Comparison of ENCODE assay signal across 16 cellular contexts in the genomic region with DNA sequence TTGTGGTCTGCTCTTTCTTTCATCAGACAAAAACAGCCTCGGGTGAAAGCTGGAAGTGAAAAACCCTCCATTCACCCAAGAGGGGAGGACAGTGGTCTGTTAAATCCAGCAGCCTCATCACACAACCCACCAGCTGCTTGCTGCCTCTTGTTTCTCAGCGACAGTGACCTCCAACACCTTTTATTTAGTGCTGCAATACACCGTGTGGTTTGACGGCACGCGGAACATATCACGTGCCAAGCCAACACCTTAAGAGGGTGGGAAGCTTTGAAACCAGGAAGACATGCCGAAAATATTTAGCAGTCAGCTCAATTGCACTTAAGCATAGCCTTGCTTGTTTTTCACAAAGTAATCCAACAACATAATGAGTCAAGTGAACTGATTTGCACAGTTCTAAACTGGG. TPM values are rescaled to one million over a fixed set of nuclear protein-coding genes. Genes with fewer than 3 reads are reported as not detected.
DNase-seq lines count a peak whose midpoint lies in the region; ATAC-seq and TF ChIP-seq lines count a peak whose summit lies in the region.
"Had no signal": no experiment of that assay in that cellular context is flagged by ENCODE, and none has a peak within 500 bp of the region (broad histone marks: within the 10 kb centered on the region; RNA-seq: fewer than 3 reads in every experiment).

No MANE protein-coding gene starts in this region.

- TF ChIP-seq CTCF in H9 (conservative IDR thresholded peaks at IDR 0.05) = no peak

- no peak overlapping the region for H3K56ac ChIP-seq in H9 (ENCODE audit: insufficient read length, low read depth, low read length)

- H2AK5ac ChIP-seq in H9 (ENCODE audit: insufficient read length, low read length) = no peak overlapping the region

- H3K4me1 ChIP-seq in H9 (ENCODE audit: insufficient read depth, low read length) = 0 out of 2 replicates have a peak, but pooled peaks cover 6% of the 10 kb centered on the region
- H3K4me1 ChIP-seq: uterus had no signal

- DNase-seq in H9 (no peak), NCI-H2029 (lab: John Stamatoyannopoulos, UW) (peak; percentile 48), kidney tubule cell (ENCODE audit: low spot score) (peak; percentile 70), H7 (no peak)
- DNase-seq in stimulated activated CD8-positive, alpha-beta memory T cell treated with anti-CD3 and anti-CD28 coated beads, Interleukin-12 subunit alpha, Interleukin-12 subunit beta, amount 100 ng/mL, for 4 hours (ENCODE audit: low read depth) = peak; percentile 8
- DNase-seq: activated gamma-delta T cell treated with Interleukin-2 at 50 U/mL for 16 hours; cortex of kidney; GM23248; hippocampal formation; NCI-H1105 treated with DMSO at 0.1 percent for 48 hours; RPMI8226; stimulated activated CD4-positive, alpha-beta T cell treated with anti-CD3 and anti-CD28 coated beads, Interleukin-4, amount 100 ng/mL, for 24 hours; uterus had no signal

- no peak overlapping the region for H4K5ac ChIP-seq in H9 (ENCODE audit: insufficient read length, low read depth, low read length)

- H3K27me3 ChIP-seq in H9 (ENCODE audit: insufficient read depth, low read length) (no peaks in the 10 kb centered on the region), H7 (ENCODE audit: control insufficient read depth, insufficient read depth, low read length) (no peaks in the 10 kb centered on the region)
- H3K27me3 ChIP-seq: uterus had no signal

- peaks cover 12 to 14% of the 10 kb centered on the region in 2 experiments for H3K4me1 Mint-ChIP-seq in H9

- no peak overlapping the region for H2BK12ac ChIP-seq in H9 (ENCODE audit: insufficient read length, low read depth, low read length)

- no peak overlapping the region for H2BK20ac ChIP-seq in H9 (ENCODE audit: low read depth, low read length, poor library complexity, severe bottlenecking)

- H3K36me3 Mint-ChIP-seq in H9 (ENCODE audit: insufficient read depth in 1 of 3, low read depth in 3 of 3) = no peaks in the 10 kb centered on the region

- H3K14ac ChIP-seq in H9 (ENCODE audit: insufficient read depth, low read length) = no peak overlapping the region

- no peaks in the 10 kb centered on the region for H3K79me1 ChIP-seq in H9 (ENCODE audit: insufficient read depth, low read depth, low read length, poor library complexity, severe bottlenecking)

- H2AFZ ChIP-seq in H9 (ENCODE audit: low read length) = no peak overlapping the region
- H2AFZ ChIP-seq: GM23248 had no signal

- no peak overlapping the region for H3K4me3 ChIP-seq in H7 (ENCODE audit: insufficient read depth, low read depth, low read length)
- H3K4me3 ChIP-seq: GM23248, uterus had no signal

- H2BK5ac ChIP-seq in H9 (ENCODE audit: insufficient read length, low read length) = no peak overlapping the region

- no peak overlapping the region for H4K91ac ChIP-seq in H9 (ENCODE audit: insufficient read length, low read depth, low read length)

- no peaks in the 10 kb centered on the region for H3K36me3 ChIP-seq in H7 (replicated peaks; ENCODE audit: control insufficient read depth, insufficient read depth, low read length)
- H3K36me3 ChIP-seq: uterus had no signal

- H4K20me1 ChIP-seq in H9 (ENCODE audit: control insufficient read depth, insufficient read depth, insufficient read length) = no peaks in the 10 kb centered on the region

- no peaks in the 10 kb centered on the region for H3K27me3 Mint-ChIP-seq in H9 (ENCODE audit: low read depth)

- no peak overlapping the region for H3K27ac Mint-ChIP-seq in H9

- H3K79me2 ChIP-seq in H9 (ENCODE audit: insufficient read depth, low read length) = no peaks in the 10 kb centered on the region

- no peak for ATAC-seq in GM21717 (IDR thresholded peaks at IDR 0.05; ENCODE audit: unreplicated experiment)
- ATAC-seq in GM19328 (IDR thresholded peaks at IDR 0.05; ENCODE audit: unreplicated experiment) = no peak
- ATAC-seq in GM19035 (IDR thresholded peaks at IDR 0.05; ENCODE audit: unreplicated experiment) = no peak

- H2BK120ac ChIP-seq in H9 (ENCODE audit: low read depth, low read length, poor library complexity, severe bottlenecking) = no peak overlapping the region

- no peaks in the 10 kb centered on the region for H3K9me3 ChIP-seq in H9 (ENCODE audit: control insufficient read depth, low read depth, low read length)
- H3K9me3 ChIP-seq: uterus had no signal

- no peak overlapping the region for H3K27ac ChIP-seq in H9 (ENCODE audit: insufficient read length, low read depth, low read length)
- H3K27ac ChIP-seq: GM23248, uterus had no signal

- no peak overlapping the region for H3T11ph ChIP-seq in H9 (ENCODE audit: low read length)

- no peak overlapping the region for H3K4ac ChIP-seq in H9 (ENCODE audit: low read depth, low read length)

- WGBS in H9 (ENCODE audit: extremely low coverage, insufficient read length, low lambda C conversion rate) = no CpG with 5 or more reads among the region's 8 CpGs

- H3K23ac ChIP-seq in H9 (ENCODE audit: insufficient read length, low read depth, low read length) = no peak overlapping the region

- H2BK15ac ChIP-seq in H9 (ENCODE audit: low read depth, low read length) = 0 out of 2 replicates have a peak overlapping the region, but pooled peaks have one; percentile 32

- no peak overlapping the region for H3K4me3 Mint-ChIP-seq in H9

- no peak overlapping the region for H4K8ac ChIP-seq in H9 (replicated peaks; ENCODE audit: insufficient read length, low read depth, low read length)

- no peak overlapping the region for H3K4me2 ChIP-seq in H9 (ENCODE audit: insufficient read depth, insufficient read length, low read length)

- no peaks in the 10 kb centered on the region for H3K23me2 ChIP-seq in H9 (ENCODE audit: insufficient read length, low read depth, low read length, poor library complexity, severe bottlenecking)

- no peak overlapping the region for H3K18ac ChIP-seq in H9 (ENCODE audit: insufficient read length, low read depth, low read length)

- no peaks in the 10 kb centered on the region for H3K9me3 Mint-ChIP-seq in H9

- no peak overlapping the region for H3K9ac ChIP-seq in H9 (ENCODE audit: extremely low read depth, insufficient read length, low read length)
- H3K9ac ChIP-seq: GM23248 had no signal

RNA-seq across cellular contexts. Expression of gene POGLUT3, which starts 39.8 kb away (rescaled TPM):
- 13.1 and 13.4 TPM in 2 replicates for total RNA-seq in H9 (2021)
- total RNA-seq in H7 (2014; rRNA removed; shearing (Covaris generic)) = 17.3 and 18.9 TPM in 2 replicates

RNA-seq across cellular contexts. Expression of gene EXPH5, which starts 55.5 kb away (rescaled TPM):
- 3.1 and 4.0 TPM in 2 replicates for total RNA-seq in H9 (2021)
- total RNA-seq in H7 (2014; rRNA removed; shearing (Covaris generic)) = 1.2 and 1.9 TPM in 2 replicates
- total RNA-seq: GM23248 had no signal

Comparison
In these comparisons a context has a peak if more than half of its experiments do, and no peak if none do; other contexts are left out.
1. DNase-seq: peak in NCI-H2029 (single experiment), kidney tubule cell (single experiment) and stimulated activated CD8-positive, alpha-beta memory T cell treated with anti-CD3 and anti-CD28 coated beads, Interleukin-12 subunit alpha, Interleukin-12 subunit beta, amount 100 ng/mL, for 4 hours (single experiment); none in H9 (single experiment) and H7 (single experiment).